2 cellular contexts compared by ENCODE assay signal in genomic region chr2:207792244-207792785, GRCh38.
TF ChIP-seq lines count a peak whose summit lies in the region.

No MANE protein-coding gene starts in this region.

TF ChIP-seq in WTC11, 78 proteins besides CTCF, POLR2A, EP300 and RAD21 (continued from another document):
- TF ChIP-seq AR (CRISPR knock-in tag; IDR thresholded peaks at IDR 0.05) = no peak
- TF ChIP-seq GTF2I (CRISPR knock-in tag; conservative IDR thresholded peaks at IDR 0.05) = no peak
- TF ChIP-seq PRRX2 (CRISPR knock-in tag; IDR thresholded peaks at IDR 0.05) = no peak
- TF ChIP-seq TCF7 (CRISPR knock-in tag; IDR thresholded peaks at IDR 0.05; ENCODE audit: low read depth) = no peak

TF ChIP-seq in HepG2, 621 proteins besides CTCF, POLR2A, EP300 and RAD21 (continued from another document and continues in another):
- TF ChIP-seq LRRFIP1 (CRISPR knock-in tag; conservative IDR thresholded peaks at IDR 0.05) = no peak
- TF ChIP-seq YY1 (IDR thresholded peaks at IDR 0.05; ENCODE audit: insufficient read depth, insufficient replicate concordance, low read depth, low read length) = peak; percentile 20
- TF ChIP-seq ZBTB26 (CRISPR knock-in tag; IDR thresholded peaks at IDR 0.05; ENCODE audit: borderline replicate concordance) = peak; percentile 97
- TF ChIP-seq ZNF343 (CRISPR knock-in tag; IDR thresholded peaks at IDR 0.05) = no peak
- TF ChIP-seq BCLAF1 (IDR thresholded peaks at IDR 0.05) = no peak
- no peak for TF ChIP-seq ZNF564 (CRISPR knock-in tag; IDR thresholded peaks at IDR 0.05)
- 0 out of 2 replicates have a peak, but pooled peaks have one; percentile 54 for TF ChIP-seq ERF (CRISPR knock-in tag; IDR thresholded peaks at IDR 0.05)
- TF ChIP-seq HMG20B (CRISPR knock-in tag; conservative IDR thresholded peaks at IDR 0.05) = no peak
- no peak for TF ChIP-seq ZBED4 (CRISPR knock-in tag; IDR thresholded peaks at IDR 0.05; ENCODE audit: borderline replicate concordance)
- TF ChIP-seq THAP11 (CRISPR knock-in tag; IDR thresholded peaks at IDR 0.05) = 0 out of 2 replicates have a peak, but pooled peaks have one; percentile 38
- TF ChIP-seq HDAC2 (CRISPR knock-in tag; IDR thresholded peaks at IDR 0.05) = 0 out of 2 replicates have a peak, but pooled peaks have one; percentile 17
- TF ChIP-seq ATF1 (CRISPR knock-in tag; IDR thresholded peaks at IDR 0.05) = no peak
- TF ChIP-seq FIP1L1 (IDR thresholded peaks at IDR 0.05; ENCODE audit: borderline replicate concordance, insufficient read depth, low read depth, low read length) = no peak
- TF ChIP-seq HMG20A (CRISPR knock-in tag; IDR thresholded peaks at IDR 0.05; ENCODE audit: borderline replicate concordance) = no peak
- TF ChIP-seq DNMT3B (CRISPR knock-in tag; conservative IDR thresholded peaks at IDR 0.05) = no peak
- no peak for TF ChIP-seq CCDC6 (CRISPR knock-in tag; IDR thresholded peaks at IDR 0.05)
- no peak for TF ChIP-seq SOX6 (IDR thresholded peaks at IDR 0.05)
- peak; percentile 58 for TF ChIP-seq SOX6 (CRISPR knock-in tag; IDR thresholded peaks at IDR 0.05)
- no peak for TF ChIP-seq ZNF670 (CRISPR knock-in tag; IDR thresholded peaks at IDR 0.05; ENCODE audit: borderline replicate concordance)
- TF ChIP-seq CERS6 (CRISPR knock-in tag; IDR thresholded peaks at IDR 0.05) = no peak
- peak; percentile 30; the same call in 1 of the 2 replicates for TF ChIP-seq GATAD1 (CRISPR knock-in tag; IDR thresholded peaks at IDR 0.05)
- TF ChIP-seq SATB2 (CRISPR knock-in tag; IDR thresholded peaks at IDR 0.05) = no peak
- no peak for TF ChIP-seq ZBTB4 (CRISPR knock-in tag; IDR thresholded peaks at IDR 0.05; ENCODE audit: borderline replicate concordance)
- TF ChIP-seq KDM3A (CRISPR knock-in tag; IDR thresholded peaks at IDR 0.05; ENCODE audit: low read depth) = no peak
- TF ChIP-seq ZNF83 (CRISPR knock-in tag; IDR thresholded peaks at IDR 0.05; ENCODE audit: borderline replicate concordance) = no peak
- TF ChIP-seq CHD4 (IDR thresholded peaks at IDR 0.05; ENCODE audit: borderline replicate concordance, low read length) = no peak
- peak; percentile 62 for TF ChIP-seq MAX (IDR thresholded peaks at IDR 0.05)
- TF ChIP-seq ZNF512B (CRISPR knock-in tag; IDR thresholded peaks at IDR 0.05; ENCODE audit: borderline replicate concordance) = no peak
- no peak for TF ChIP-seq SRSF1 (optimal IDR thresholded peaks at IDR 0.05; ENCODE audit: low read depth, low read length)
- no peak for TF ChIP-seq ZSCAN25 (CRISPR knock-in tag; IDR thresholded peaks at IDR 0.05)
- peak; percentile 58; the same call in 1 of the 2 replicates for TF ChIP-seq HNF1B (CRISPR knock-in tag; IDR thresholded peaks at IDR 0.05)
- TF ChIP-seq ZNF275 (CRISPR knock-in tag; IDR thresholded peaks at IDR 0.05; ENCODE audit: borderline replicate concordance) = no peak
- no peak for TF ChIP-seq PCBP2 (optimal IDR thresholded peaks at IDR 0.05; ENCODE audit: low read depth, low read length, poor library complexity, severe bottlenecking)
- no peak for TF ChIP-seq ZNF350 (CRISPR knock-in tag; IDR thresholded peaks at IDR 0.05; ENCODE audit: borderline replicate concordance, low read depth)
- TF ChIP-seq ZNF367 (CRISPR knock-in tag; IDR thresholded peaks at IDR 0.05; ENCODE audit: borderline replicate concordance) = no peak
- TF ChIP-seq SALL1 (CRISPR knock-in tag; IDR thresholded peaks at IDR 0.05) = 0 out of 2 replicates have a peak, but pooled peaks have one; percentile 54
- TF ChIP-seq HNRNPH1 (optimal IDR thresholded peaks at IDR 0.05; ENCODE audit: low read depth, low read length) = no peak
- TF ChIP-seq HOXA5 (CRISPR knock-in tag; IDR thresholded peaks at IDR 0.05) = no peak
